Comparison of ENCODE assay signal across 22 cellular contexts in the genomic region with DNA sequence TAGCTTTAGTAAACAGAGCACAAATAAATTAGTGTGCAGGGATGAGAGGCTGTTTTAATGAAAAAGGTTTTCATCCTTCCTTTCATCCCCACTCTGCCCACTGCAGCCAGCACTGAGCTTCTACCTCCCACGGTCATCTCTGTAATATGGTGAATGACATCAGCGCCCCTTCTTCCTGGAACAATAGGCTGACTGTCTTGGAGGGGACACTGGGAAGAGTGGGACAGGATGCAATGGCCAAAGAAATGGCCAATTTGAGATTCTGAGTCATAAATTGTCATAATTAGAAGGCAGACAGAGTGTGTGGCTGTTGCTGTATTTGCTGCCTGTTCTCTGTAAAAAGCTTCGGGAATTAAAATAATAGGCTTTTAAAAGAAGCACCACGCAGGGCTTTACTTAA.
DNase-seq lines count a peak whose midpoint lies in the region; ATAC-seq lines count a peak whose summit lies in the region.
"Had no signal": no experiment of that assay in that cellular context is flagged by ENCODE, and none has a peak within 500 bp of the region (broad histone marks: within the 10 kb centered on the region; RNA-seq: fewer than 3 reads in every experiment).

No MANE protein-coding gene starts in this region.

- no peak overlapping the region for H3K27ac Mint-ChIP-seq in activated CD4-positive, alpha-beta memory T cell treated with anti-CD3 and anti-CD28 coated beads for 36 hours
- H3K27ac Mint-ChIP-seq: activated CD8-positive, alpha-beta T cell treated with anti-CD3 and anti-CD28 coated beads, Interleukin-2, amount 10 ng/mL, durations not matched to agents 7 days and 5 days; activated naive CD4-positive, alpha-beta T cell treated with anti-CD3 and anti-CD28 coated beads, Interleukin-2, amount 50 U/mL, for 72 hours; activated T-helper 2 cell treated with anti-CD3 and anti-CD28 coated beads, Interferon-gamma antibody, Interleukin-2, Interleukin-4, amounts not matched to agents 10 μg/mL and 5 μg/mL and 100 μg/mL, durations not matched to agents 14 hours and 24 hours and 36 hours; type B pancreatic cell had no signal

- no peak for ATAC-seq in HG03520 (IDR thresholded peaks at IDR 0.05; ENCODE audit: unreplicated experiment)
- no peak for ATAC-seq in GM19328 (IDR thresholded peaks at IDR 0.05; ENCODE audit: unreplicated experiment)
- ATAC-seq: activated CD8-positive, alpha-beta T cell treated with anti-CD3 and anti-CD28 coated beads, Interleukin-2, amount 10 ng/mL, durations not matched to agents 7 days and 5 days; activated naive CD4-positive, alpha-beta T cell treated with anti-CD3 and anti-CD28 coated beads, Interleukin-2, amount 50 U/mL, for 72 hours had no signal

- H3K4me3 Mint-ChIP-seq in activated CD4-positive, alpha-beta memory T cell treated with anti-CD3 and anti-CD28 coated beads for 36 hours, result no peak overlapping the region
- H3K4me3 Mint-ChIP-seq: activated CD8-positive, alpha-beta T cell treated with anti-CD3 and anti-CD28 coated beads, Interleukin-2, amount 10 ng/mL, durations not matched to agents 7 days and 5 days; type B pancreatic cell had no signal

- no peaks in the 10 kb centered on the region for H3K9me3 Mint-ChIP-seq in activated CD4-positive, alpha-beta memory T cell treated with anti-CD3 and anti-CD28 coated beads for 36 hours
- H3K9me3 Mint-ChIP-seq: activated naive CD4-positive, alpha-beta T cell treated with anti-CD3 and anti-CD28 coated beads, Interleukin-2, amount 50 U/mL, for 72 hours; activated T-helper 2 cell treated with anti-CD3 and anti-CD28 coated beads, Interferon-gamma antibody, Interleukin-2, Interleukin-4, amounts not matched to agents 10 μg/mL and 5 μg/mL and 100 μg/mL, durations not matched to agents 14 hours and 24 hours and 36 hours; type B pancreatic cell had no signal

- POLR2A ChIA-PET in activated CD4-positive, alpha-beta memory T cell treated with anti-CD3 and anti-CD28 coated beads for 36 hours (lab: Charles Lee), result no interaction called here

- CTCF ChIA-PET in activated CD4-positive, alpha-beta memory T cell treated with anti-CD3 and anti-CD28 coated beads for 36 hours (lab: Charles Lee), result no interaction called here

- no peaks in the 10 kb centered on the region for H3K36me3 Mint-ChIP-seq in activated CD4-positive, alpha-beta memory T cell treated with anti-CD3 and anti-CD28 coated beads for 36 hours
- H3K36me3 Mint-ChIP-seq: activated naive CD4-positive, alpha-beta T cell treated with anti-CD3 and anti-CD28 coated beads, Interleukin-2, amount 50 U/mL, for 72 hours; type B pancreatic cell had no signal

- H3K4me1 Mint-ChIP-seq in activated CD4-positive, alpha-beta memory T cell treated with anti-CD3 and anti-CD28 coated beads for 36 hours (ENCODE audit: low read depth), result no peaks in the 10 kb centered on the region

- intact Hi-C loops in activated CD4-positive, alpha-beta memory T cell treated with anti-CD3 and anti-CD28 coated beads for 36 hours (cut with micrococcal nuclease), result no loop called here

- DNase-seq in Daoy (ENCODE audit: low read depth) (peak; percentile 54), NCI-H69 (lab: John Stamatoyannopoulos, UW) (peak; percentile 81), foreskin melanocyte (peak; percentile 61), occipital lobe (lab: John Stamatoyannopoulos, UW) (peak; percentile 1)
- no peak for DNase-seq in stimulated activated CD4-positive, alpha-beta T cell treated with anti-CD3 and anti-CD28 coated beads, Interleukin-4, amount 100 ng/mL, for 24 hours
- no peak for DNase-seq in activated CD4-positive, alpha-beta memory T cell treated with anti-CD3 and anti-CD28 coated beads for 36 hours
- DNase-seq: ACHN; activated CD8-positive, alpha-beta T cell treated with anti-CD3 and anti-CD28 coated beads, Interleukin-2, amount 10 ng/mL, durations not matched to agents 7 days and 5 days; COR-L47; DMS79; effector memory CD4-positive, alpha-beta T cell; erythroblast; IMR-90; mesendoderm; NCI-H1092; NCI-H2029 treated with DMSO at 0.1 percent for 48 hours; stimulated activated CD4-positive, alpha-beta T cell treated with anti-CD3 and anti-CD28 coated beads, Interleukin-2, amount 100 ng/mL, for 48 hours had no signal

- no peaks in the 10 kb centered on the region for H3K27me3 Mint-ChIP-seq in activated CD4-positive, alpha-beta memory T cell treated with anti-CD3 and anti-CD28 coated beads for 36 hours

Comparison
In these comparisons a context has a peak if more than half of its experiments do, and no peak if none do; other contexts are left out.
1. DNase-seq: peak in Daoy (single experiment), NCI-H69 (single experiment), foreskin melanocyte (single experiment) and occipital lobe (single experiment); none in stimulated activated CD4-positive, alpha-beta T cell treated with anti-CD3 and anti-CD28 coated beads, Interleukin-4, amount 100 ng/mL, for 24 hours (single experiment) and activated CD4-positive, alpha-beta memory T cell treated with anti-CD3 and anti-CD28 coated beads for 36 hours (single experiment).